Comparison of ENCODE assay signal across 27 cellular contexts in the genomic region with DNA sequence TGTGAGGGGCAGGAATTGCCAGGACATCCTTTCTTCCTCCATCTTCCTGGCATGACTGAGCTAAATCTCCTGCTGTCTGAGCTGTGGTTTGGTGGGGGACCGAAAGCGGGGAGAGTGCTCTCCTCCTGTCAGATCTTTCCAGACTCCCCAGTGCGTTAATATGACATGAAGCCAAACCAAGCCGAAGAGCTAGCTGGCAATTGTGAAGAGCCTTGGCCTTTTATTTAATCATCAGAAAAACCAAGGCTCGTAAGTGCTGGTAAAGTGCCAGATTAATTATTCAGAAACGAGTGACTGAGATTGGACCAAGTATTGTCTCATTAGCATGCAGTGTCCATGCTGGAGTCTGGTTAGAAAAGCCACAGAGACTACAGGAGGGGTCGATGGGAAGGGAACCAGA. TPM values are rescaled to one million over a fixed set of nuclear protein-coding genes. Genes with fewer than 3 reads are reported as not detected.
A peak's percentile ranks its signal among the peaks of the same experiment; 100 is the strongest.
DNase-seq lines count a peak whose midpoint lies in the region; ATAC-seq, FAIRE-seq and TF ChIP-seq lines count a peak whose summit lies in the region.
"Had no signal": no experiment of that assay in that cellular context is flagged by ENCODE, and none has a peak within 500 bp of the region (broad histone marks: within the 10 kb centered on the region; RNA-seq: fewer than 3 reads in every experiment).

No MANE protein-coding gene starts in this region.

- H3K36me3 Mint-ChIP-seq in GM23338 (ENCODE audit: low read depth) = no peaks in the 10 kb centered on the region
- H3K36me3 Mint-ChIP-seq: activated naive CD4-positive, alpha-beta T cell treated with anti-CD3 and anti-CD28 coated beads, Interleukin-2, amount 50 U/mL, for 72 hours had no signal

- TF ChIP-seq CTCF in GM23338 (conservative IDR thresholded peaks at IDR 0.05; ENCODE audit: low read depth in 2 of 2) = no peak

- DNase-seq in GM23338 (ENCODE audit: low spot score) (no peak), NCI-H446 (lab: John Stamatoyannopoulos, UW) (peak; percentile 31 to 63), cerebellar cortex (ENCODE audit: low spot score) (peak; percentile 42), putamen (ENCODE audit: low spot score) (peak; percentile 56), H54 (ENCODE audit: insufficient read length, low spot score) (no peak)
- DNase-seq: activated CD4-positive, alpha-beta T cell treated with anti-CD3 and anti-CD28 coated beads for 4 hours; activated CD8-positive, alpha-beta T cell treated with anti-CD3 and anti-CD28 coated beads, Interleukin-2, amount 10 ng/mL, durations not matched to agents 7 days and 5 days; endodermal cell; foreskin fibroblast; IMR-90; left ventricle myocardium inferior; mesendoderm; NCI-H1048; NCI-H187 treated with DMSO at 0.1 percent for 48 hours; NCI-H510A; right lobe of liver; RPMI8226; SJCRH30; trophoblast cell; WERI-Rb-1 had no signal

- no peaks in the 10 kb centered on the region for H4K20me1 ChIP-seq in GM23338 (replicated peaks; ENCODE audit: insufficient read depth)

- no peak for ATAC-seq in GM23338
- no peak for ATAC-seq in HG03565 (IDR thresholded peaks at IDR 0.05; ENCODE audit: unreplicated experiment)
- ATAC-seq in GM21723 (IDR thresholded peaks at IDR 0.05; ENCODE audit: unreplicated experiment) = no peak
- ATAC-seq: activated CD8-positive, alpha-beta T cell treated with anti-CD3 and anti-CD28 coated beads, Interleukin-2, amount 10 ng/mL, durations not matched to agents 7 days and 5 days; activated naive CD4-positive, alpha-beta T cell treated with anti-CD3 and anti-CD28 coated beads, Interleukin-2, amount 50 U/mL, for 72 hours; right lobe of liver had no signal

- no peak for TF ChIP-seq POLR2A in H54 (IDR thresholded peaks at IDR 0.05; ENCODE audit: low read depth, low read length)

- no peak overlapping the region for H3K4me3 Mint-ChIP-seq in GM23338
- H3K4me3 Mint-ChIP-seq: activated CD8-positive, alpha-beta T cell treated with anti-CD3 and anti-CD28 coated beads, Interleukin-2, amount 10 ng/mL, durations not matched to agents 7 days and 5 days; dendritic cell treated with granulocyte-macrophage colony-stimulating factor and Interleukin-4, amounts not matched to agents 40 ng/mL and 50 ng/mL, for 4 days; endodermal cell had no signal

- H3K4me1 Mint-ChIP-seq in GM23338 = peaks cover 17% of the 10 kb centered on the region
- H3K4me1 Mint-ChIP-seq: endodermal cell had no signal

- no peaks in the 10 kb centered on the region for H3K9me3 Mint-ChIP-seq in GM23338
- H3K9me3 Mint-ChIP-seq: dendritic cell treated with granulocyte-macrophage colony-stimulating factor and Interleukin-4, amounts not matched to agents 40 ng/mL and 50 ng/mL, for 4 days; endodermal cell had no signal

- no peak for FAIRE-seq in H54 (lab: Jason Lieb, UNC)
- FAIRE-seq: keratinocyte had no signal

- 0 out of 2 replicates have a peak, but pooled peaks cover 2% of the 10 kb centered on the region for H3F3A ChIP-seq in GM23338 (replicated peaks; ENCODE audit: low read depth)

- H3K27ac ChIP-seq in GM23338 (ENCODE audit: low read depth) = no peak overlapping the region
- H3K27ac ChIP-seq: cardiac muscle cell, esophagus muscularis mucosa, left ventricle myocardium inferior, right lobe of liver, SJCRH30, WERI-Rb-1 had no signal

- peak overlapping the region; percentile 47; the same call in 1 of the 2 replicates for H2AFZ ChIP-seq in GM23338

- no peaks in the 10 kb centered on the region for H3K9me2 ChIP-seq in GM23338 (ENCODE audit: insufficient read depth)

- no peaks in the 10 kb centered on the region for H3K27me3 ChIP-seq in GM23338 (ENCODE audit: insufficient read depth)
- H3K27me3 ChIP-seq: cardiac muscle cell, right lobe of liver, SJCRH30 had no signal

- no peaks in the 10 kb centered on the region for H3K36me3 ChIP-seq in GM23338 (ENCODE audit: insufficient read depth)
- H3K36me3 ChIP-seq: cardiac muscle cell, esophagus muscularis mucosa, left ventricle myocardium inferior, right lobe of liver, SJCRH30, WERI-Rb-1 had no signal

- no peak overlapping the region for H3K27ac Mint-ChIP-seq in GM23338
- H3K27ac Mint-ChIP-seq: activated CD8-positive, alpha-beta T cell treated with anti-CD3 and anti-CD28 coated beads, Interleukin-2, amount 10 ng/mL, durations not matched to agents 7 days and 5 days; activated naive CD4-positive, alpha-beta T cell treated with anti-CD3 and anti-CD28 coated beads, Interleukin-2, amount 50 U/mL, for 72 hours; dendritic cell treated with granulocyte-macrophage colony-stimulating factor and Interleukin-4, amounts not matched to agents 40 ng/mL and 50 ng/mL, for 4 days; endodermal cell had no signal

- no peak overlapping the region for H3K4me3 ChIP-seq in GM23338
- H3K4me3 ChIP-seq: cardiac muscle cell, esophagus muscularis mucosa, left ventricle myocardium inferior, right lobe of liver, SJCRH30 had no signal

- H3K27me3 Mint-ChIP-seq in GM23338 (ENCODE audit: insufficient read depth, low read depth, poor library complexity) = no peaks in the 10 kb centered on the region

- H3K79me2 ChIP-seq in GM23338 (replicated peaks; ENCODE audit: insufficient read depth) = no peaks in the 10 kb centered on the region

- no peak overlapping the region for H3K4me2 ChIP-seq in GM23338

- H3K4me1 ChIP-seq in GM23338 (ENCODE audit: insufficient read depth) = peaks cover 13% of the 10 kb centered on the region
- H3K4me1 ChIP-seq: esophagus muscularis mucosa, left ventricle myocardium inferior, SJCRH30 had no signal

TF ChIP-seq in GM23338, 12 proteins besides CTCF, POLR2A, EP300 and RAD21 (continues in another document):
- TF ChIP-seq ZNF331 (CRISPR knock-in tag; IDR thresholded peaks at IDR 0.05; ENCODE audit: low read depth) (no peak), EZH2phosphoT487 (IDR thresholded peaks at IDR 0.05; ENCODE audit: unreplicated experiment) (no peak)
- TF ChIP-seq, protein P1, sequence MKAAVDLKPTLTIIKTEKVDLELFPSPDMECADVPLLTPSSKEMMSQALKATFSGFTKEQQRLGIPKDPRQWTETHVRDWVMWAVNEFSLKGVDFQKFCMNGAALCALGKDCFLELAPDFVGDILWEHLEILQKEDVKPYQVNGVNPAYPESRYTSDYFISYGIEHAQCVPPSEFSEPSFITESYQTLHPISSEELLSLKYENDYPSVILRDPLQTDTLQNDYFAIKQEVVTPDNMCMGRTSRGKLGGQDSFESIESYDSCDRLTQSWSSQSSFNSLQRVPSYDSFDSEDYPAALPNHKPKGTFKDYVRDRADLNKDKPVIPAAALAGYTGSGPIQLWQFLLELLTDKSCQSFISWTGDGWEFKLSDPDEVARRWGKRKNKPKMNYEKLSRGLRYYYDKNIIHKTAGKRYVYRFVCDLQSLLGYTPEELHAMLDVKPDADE (IDR thresholded peaks at IDR 0.05) = no peak

RNA-seq across cellular contexts. Expression of gene LRPPRC, which starts 14.5 kb away (rescaled TPM):
- total RNA-seq in GM23338 (2014; rRNA removed; shearing (Covaris generic)) = 200 and 211 TPM in 2 replicates
- 163 and 175 TPM in 2 replicates for polyA plus RNA-seq in GM23338 (2016; fragmentation: Nextera tagmentation; extraction: Ambion mirVana)

Comparison
In these comparisons a context has a peak if more than half of its experiments do, and no peak if none do; other contexts are left out.
1. DNase-seq: peak in NCI-H446 (2 of 2), cerebellar cortex (single experiment) and putamen (single experiment); none in GM23338 (single experiment) and H54 (single experiment).